ENCODE assay signal across 8 cellular contexts in the genomic region with DNA sequence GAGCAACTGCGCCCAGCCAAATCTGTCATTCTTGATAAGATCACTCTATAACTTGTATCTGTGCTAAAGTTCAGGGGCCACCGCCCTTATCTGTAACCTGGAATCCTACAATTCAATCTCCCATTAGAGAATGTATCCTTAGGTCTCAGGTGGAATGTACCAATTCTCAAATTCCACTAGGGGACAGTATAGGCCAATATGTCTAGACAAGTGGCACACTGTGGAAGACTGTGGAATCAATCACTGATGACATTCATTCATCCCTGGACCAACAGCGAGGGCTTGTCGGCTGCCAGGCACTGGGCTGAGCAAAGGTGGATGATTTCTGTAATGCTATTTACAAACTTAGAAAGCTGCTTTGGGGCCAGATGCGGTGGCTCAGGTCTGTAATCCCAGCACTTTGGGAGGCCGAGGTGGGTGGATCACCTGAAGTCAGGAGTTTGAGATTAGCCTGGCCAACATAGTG. TPM values are rescaled to one million over a fixed set of nuclear protein-coding genes. Genes with fewer than 3 reads are reported as not detected.
A peak's percentile ranks its signal among the peaks of the same experiment; 100 is the strongest.
DNase-seq lines count a peak whose midpoint lies in the region; ATAC-seq and TF ChIP-seq lines count a peak whose summit lies in the region.

No MANE protein-coding gene starts in this region.

- no peaks in the 10 kb centered on the region for H3K9me3 Mint-ChIP-seq in Calu3 (ENCODE audit: low read depth, unreplicated experiment)
- H3K9me3 Mint-ChIP-seq in naive thymus-derived CD8-positive, alpha-beta T cell = no peaks in the 10 kb centered on the region

- CTCF ChIA-PET in Calu3 (lab: Charles Lee) = no interaction called here

- no peaks in the 10 kb centered on the region for H3K36me3 Mint-ChIP-seq in Calu3 (ENCODE audit: insufficient read depth, unreplicated experiment)
- H3K36me3 Mint-ChIP-seq in naive thymus-derived CD8-positive, alpha-beta T cell = peaks cover 0 to 2% (median 0%) of the 10 kb centered on the region in 3 donors

- H3K27ac ChIP-seq in colonic mucosa = no peak overlapping the region

- TF ChIP-seq CTCF in Calu3 (IDR thresholded peaks at IDR 0.05; ENCODE audit: unreplicated experiment) (peak; percentile 31), colonic mucosa (IDR thresholded peaks at IDR 0.05) (peak; percentile 57)

- H3K27me3 ChIP-seq in colonic mucosa = no peaks in the 10 kb centered on the region

- POLR2A ChIA-PET in naive thymus-derived CD8-positive, alpha-beta T cell (lab: Charles Lee) = no interaction called here

- no peaks in the 10 kb centered on the region for H3K4me1 ChIP-seq in colonic mucosa

- H3K9ac ChIP-seq in colonic mucosa (ENCODE audit: low read depth in 2 of 2, low read length in 2 of 2) = no peak overlapping the region

- ATAC-seq in naive thymus-derived CD8-positive, alpha-beta T cell = peak; percentile 53 to 56
- no peak for ATAC-seq in HG03280 (IDR thresholded peaks at IDR 0.05; ENCODE audit: unreplicated experiment)
- ATAC-seq in GM19328 (IDR thresholded peaks at IDR 0.05; ENCODE audit: unreplicated experiment) = no peak

- H3K27me3 Mint-ChIP-seq in Calu3 (ENCODE audit: unreplicated experiment) = no peaks in the 10 kb centered on the region
- no peaks in the 10 kb centered on the region for H3K27me3 Mint-ChIP-seq in naive thymus-derived CD8-positive, alpha-beta T cell

- intact Hi-C loops in Calu3 (cut with micrococcal nuclease; ENCODE audit: unreplicated experiment) = no loop called here
- intact Hi-C loops in colonic mucosa (cut with DNase I) = no loop called here
- intact Hi-C loops in posterior vena cava (cut with DNase I) = no loop called here

- H3K4me3 Mint-ChIP-seq in Calu3 (ENCODE audit: low read depth, unreplicated experiment) = no peak overlapping the region
- no peak overlapping the region for H3K4me3 Mint-ChIP-seq in naive thymus-derived CD8-positive, alpha-beta T cell

- no peak for DNase-seq in Calu3
- peak; percentile 58 for DNase-seq in GM19240 (ENCODE audit: insufficient read length, low spot score)
- DNase-seq in NCI-H82 (lab: John Stamatoyannopoulos, UW) = peak; percentile 80
- DNase-seq in colonic mucosa = no peak
- DNase-seq in naive thymus-derived CD8-positive, alpha-beta T cell = peak in 2 of 10 donors; percentile 24 to 29
- no peak for DNase-seq in posterior vena cava (ENCODE audit: low spot score)

- H3K9me3 ChIP-seq in colonic mucosa = no peaks in the 10 kb centered on the region

- no peaks in the 10 kb centered on the region for H3K36me3 ChIP-seq in colonic mucosa

- H3K4me3 ChIP-seq in colonic mucosa = no peak overlapping the region

- BruUV-seq in Calu3 (replicated peaks; lab: Mats Ljungman, UMichigan) = no TSS peak

- no peaks in the 10 kb centered on the region for H3K4me1 Mint-ChIP-seq in Calu3 (ENCODE audit: low read depth, unreplicated experiment)
- H3K4me1 Mint-ChIP-seq in naive thymus-derived CD8-positive, alpha-beta T cell = peaks cover 2 to 7% (median 4%) of the 10 kb centered on the region in 4 donors

- no peak overlapping the region for H3K27ac Mint-ChIP-seq in Calu3 (ENCODE audit: unreplicated experiment)
- H3K27ac Mint-ChIP-seq in naive thymus-derived CD8-positive, alpha-beta T cell = no peak overlapping the region

RNA-seq across cellular contexts. Expression of a gene that starts 28.7 kb away (rescaled TPM):
- 6.9 and 7.1 TPM in 2 replicates for total RNA-seq in Calu3 (2022)
- total RNA-seq in colonic mucosa = 1 to 10 TPM; 7.2 to 9.0 TPM
- total RNA-seq in naive thymus-derived CD8-positive, alpha-beta T cell = 10 to 100 TPM; 11.1 TPM
- 1 to 10 TPM; 3.0 to 4.9 (median 4.5) TPM for polyA plus RNA-seq in naive thymus-derived CD8-positive, alpha-beta T cell
- 10 to 100 TPM; 18.4 to 19.9 TPM for total RNA-seq in posterior vena cava

RNA-seq across cellular contexts. Expression of a gene that starts 50.2 kb away (rescaled TPM):
- total RNA-seq in Calu3 (2022) (40.7 and 44.8 TPM in 2 replicates), colonic mucosa (10 to 100 TPM; 52.1 to 53.5 TPM), posterior vena cava (10 to 100 TPM; 59.2 to 61.5 TPM)
- total RNA-seq in naive thymus-derived CD8-positive, alpha-beta T cell = 10 to 100 TPM; 76.9 to 81.8 TPM
- 10 to 100 TPM; 29.6 to 37.1 (median 31.7) TPM for polyA plus RNA-seq in naive thymus-derived CD8-positive, alpha-beta T cell

Comparison
In these comparisons a context has a peak if more than half of its experiments do, and no peak if none do; other contexts are left out.
1. DNase-seq: peak in GM19240 (single experiment) and NCI-H82 (single experiment); none in Calu3 (single experiment), colonic mucosa (single experiment) and posterior vena cava (single experiment).
2. ATAC-seq: peak in naive thymus-derived CD8-positive, alpha-beta T cell (2 of 2); none in HG03280 (single experiment) and GM19328 (single experiment).